17 cellular contexts compared by ENCODE assay signal in genomic region chr2:191195021-191195420, GRCh38. TPM values are rescaled to one million over a fixed set of nuclear protein-coding genes. Genes with fewer than 3 reads are reported as not detected.
DNase-seq lines count a peak whose midpoint lies in the region; ATAC-seq, FAIRE-seq and TF ChIP-seq lines count a peak whose summit lies in the region.
"Had no signal": no experiment of that assay in that cellular context is flagged by ENCODE, and none has a peak within 500 bp of the region (broad histone marks: within the 10 kb centered on the region; RNA-seq: fewer than 3 reads in every experiment).

No MANE protein-coding gene starts in this region.

- H3K27ac Mint-ChIP-seq in activated T-cell treated with anti-CD3 and anti-CD28 coated beads, Interleukin-2, amount 50 U/mL, for 24 hours: peak overlapping the region; percentile 99
- peak overlapping the region; percentile 98 for H3K27ac Mint-ChIP-seq in activated naive CD8-positive, alpha-beta T cell
- H3K27ac Mint-ChIP-seq: GM23338 had no signal

- peaks cover 19% of the 10 kb centered on the region for H3K4me1 ChIP-seq in keratinocyte (ENCODE audit: control insufficient read depth, extremely low read depth, insufficient read depth, low read length)
- H3K4me1 ChIP-seq: esophagus squamous epithelium had no signal

- H4K20me1 ChIP-seq in keratinocyte (ENCODE audit: control insufficient read depth, extremely low read depth, insufficient read depth, low read length): no peaks in the 10 kb centered on the region

- H3K9me3 Mint-ChIP-seq in activated T-cell treated with anti-CD3 and anti-CD28 coated beads, Interleukin-2, amount 50 U/mL, for 24 hours: peaks cover 25% of the 10 kb centered on the region
- H3K9me3 Mint-ChIP-seq in activated naive CD8-positive, alpha-beta T cell (ENCODE audit: low read depth): no peaks in the 10 kb centered on the region
- H3K9me3 Mint-ChIP-seq: GM23338 had no signal

- peaks cover 70% of the 10 kb centered on the region for H3K4me1 Mint-ChIP-seq in activated T-cell treated with anti-CD3 and anti-CD28 coated beads, Interleukin-2, amount 50 U/mL, for 24 hours (ENCODE audit: low read depth)
- peaks cover 67% of the 10 kb centered on the region for H3K4me1 Mint-ChIP-seq in activated naive CD8-positive, alpha-beta T cell (ENCODE audit: low read depth)
- H3K4me1 Mint-ChIP-seq: GM23338 had no signal

- dilution Hi-C loops in keratinocyte (cut with MboI; ENCODE audit: extremely low pct_ligation_motif_present, low sequenced_read_pairs): no loop called here

- no peak for DNase-seq in activated T-cell treated with anti-CD3 and anti-CD28 coated beads, Interleukin-2, amount 50 U/mL, for 24 hours
- no peak for DNase-seq in activated T-cell treated with anti-CD3 and anti-CD28 coated beads, Interleukin-2, amount 50 U/mL, for 1 hour
- DNase-seq in keratinocyte (ENCODE audit: low read depth, low spot score) (no peak), head of caudate nucleus (no peak)
- DNase-seq: DMS79 treated with DMSO at 0.1 percent for 48 hours, esophagus squamous epithelium, NCI-H1417 treated with DMSO at 0.1 percent for 48 hours, NCI-H82, SW 1271, WERI-Rb-1 had no signal

- ATAC-seq in GM21447 (IDR thresholded peaks at IDR 0.05; ENCODE audit: unreplicated experiment) (no peak), GM21619 (IDR thresholded peaks at IDR 0.05; ENCODE audit: unreplicated experiment) (no peak)
- ATAC-seq: GM23338, sciatic nerve had no signal

- H3K4me3 ChIP-seq in keratinocyte (ENCODE audit: control insufficient read depth in 2 of 3, extremely low read depth in 1 of 3, insufficient read depth in 2 of 3, low read depth in 1 of 3, low read length in 3 of 3): no peak overlapping the region
- H3K4me3 ChIP-seq: cardiac muscle cell, esophagus squamous epithelium, GM23338 had no signal

- peaks cover 14% of the 10 kb centered on the region for H3K36me3 Mint-ChIP-seq in activated T-cell treated with anti-CD3 and anti-CD28 coated beads, Interleukin-2, amount 50 U/mL, for 24 hours (ENCODE audit: low read depth)
- peaks cover 7% of the 10 kb centered on the region for H3K36me3 Mint-ChIP-seq in activated naive CD8-positive, alpha-beta T cell

- no peaks in the 10 kb centered on the region for H3K79me2 ChIP-seq in keratinocyte (ENCODE audit: control insufficient read depth, insufficient read depth, low read length)

- no peak overlapping the region for H3K4me2 ChIP-seq in keratinocyte (ENCODE audit: control insufficient read depth, extremely low read depth, insufficient read depth, low read depth, low read length)
- H3K4me2 ChIP-seq: GM23338 had no signal

- H3K9ac ChIP-seq in keratinocyte (ENCODE audit: control insufficient read depth, extremely low read depth, insufficient read depth, low read length): no peak overlapping the region

- H3K9me1 ChIP-seq in keratinocyte (ENCODE audit: control insufficient read depth, extremely low read depth, insufficient read depth, low read length): no peaks in the 10 kb centered on the region

- intact Hi-C loops in head of caudate nucleus (cut with DNase I): no loop called here

- no peaks in the 10 kb centered on the region for H3K27me3 Mint-ChIP-seq in activated T-cell treated with anti-CD3 and anti-CD28 coated beads, Interleukin-2, amount 50 U/mL, for 24 hours
- H3K27me3 Mint-ChIP-seq in activated naive CD8-positive, alpha-beta T cell: no peaks in the 10 kb centered on the region

- no peak for TF ChIP-seq CTCF in keratinocyte (optimal IDR thresholded peaks at IDR 0.05 in 1 of 3, IDR thresholded peaks at IDR 0.05 in 1 of 3, conservative IDR thresholded peaks at IDR 0.05 in 1 of 3; ENCODE audit: extremely low read depth in 1 of 3, insufficient read depth in 2 of 3, low read length in 3 of 3)

- H2AFZ ChIP-seq in keratinocyte (ENCODE audit: control insufficient read depth, low read length): peak overlapping the region; percentile 50
- H2AFZ ChIP-seq: GM23338 had no signal

- H3K27ac ChIP-seq in KOPT-K1 (ENCODE audit: low read depth, low read length, poor library complexity, severe bottlenecking): peak overlapping the region; percentile 58
- no peak overlapping the region for H3K27ac ChIP-seq in keratinocyte (ENCODE audit: control insufficient read depth, insufficient read depth, low read length)
- H3K27ac ChIP-seq: cardiac muscle cell, esophagus squamous epithelium, WERI-Rb-1 had no signal

- H3K4me3 Mint-ChIP-seq in activated T-cell treated with anti-CD3 and anti-CD28 coated beads, Interleukin-2, amount 50 U/mL, for 24 hours: peak overlapping the region; percentile 6
- H3K4me3 Mint-ChIP-seq in activated naive CD8-positive, alpha-beta T cell: peak overlapping the region; percentile 59
- H3K4me3 Mint-ChIP-seq: GM23338 had no signal

- no peaks in the 10 kb centered on the region for H3K27me3 ChIP-seq in keratinocyte (ENCODE audit: control insufficient read depth, extremely low read depth, insufficient read depth, low read length)
- H3K27me3 ChIP-seq: cardiac muscle cell, esophagus squamous epithelium had no signal

- H3K9me3 ChIP-seq in KOPT-K1 (ENCODE audit: insufficient read depth, low read length, poor library complexity, severe bottlenecking) (peaks cover 10% of the 10 kb centered on the region), keratinocyte (ENCODE audit: control insufficient read depth, low read depth, low read length) (no peaks in the 10 kb centered on the region)
- H3K9me3 ChIP-seq: esophagus squamous epithelium had no signal

- FAIRE-seq in keratinocyte (lab: Jason Lieb, UNC): peak; percentile 53

- H3K36me3 ChIP-seq in KOPT-K1 (ENCODE audit: insufficient read depth, low read length) (no peaks in the 10 kb centered on the region), keratinocyte (ENCODE audit: control insufficient read depth in 2 of 2, extremely low read depth in 1 of 2, insufficient read depth in 2 of 2, low read length in 2 of 2) (no peaks in the 10 kb centered on the region)
- H3K36me3 ChIP-seq: cardiac muscle cell, esophagus squamous epithelium, WERI-Rb-1 had no signal

RNA-seq across cellular contexts. Expression of gene STAT4, which starts 44.2 kb away (rescaled TPM):
- polyA plus RNA-seq in keratinocyte: 1.6 to 3.3 TPM (median 2.0 TPM) in 3 replicates
- polyA plus RNA-seq in keratinocyte (2011; ENCODE audit: low read depth): 0.40 TPM
- 1.8 and 3.0 TPM in 2 replicates for polyA plus RNA-seq in keratinocyte (2011; cell fraction: cytosol; rRNA removed)
- 3.0 and 3.1 TPM in 2 replicates for polyA plus RNA-seq in keratinocyte (2011; cell fraction: nucleus; rRNA removed)
- polyA plus RNA-seq in keratinocyte (2012; ENCODE audit: low replicate concordance): 0.80 and 0.92 TPM in 2 replicates
- 0.16 to 2.2 TPM (median 1.7 TPM) in 3 replicates for polyA minus RNA-seq in keratinocyte
- polyA minus RNA-seq in keratinocyte (2011; cell fraction: cytosol; rRNA and poly(A)+ RNA removed): not detected
- polyA minus RNA-seq in keratinocyte (2011; cell fraction: nucleus; rRNA and poly(A)+ RNA removed): 1.3 and 2.7 TPM in 2 replicates

RNA-seq across cellular contexts. Expression of gene MYO1B, which starts 50.2 kb away (rescaled TPM):
- 178 to 277 TPM (median 204 TPM) in 3 replicates for polyA plus RNA-seq in keratinocyte
- polyA plus RNA-seq in keratinocyte (2011; ENCODE audit: low read depth): 98.6 TPM
- 119 and 264 TPM in 2 replicates for polyA plus RNA-seq in keratinocyte (2011; cell fraction: cytosol; rRNA removed)
- 200 and 258 TPM in 2 replicates for polyA plus RNA-seq in keratinocyte (2011; cell fraction: nucleus; rRNA removed)
- 82.0 and 167 TPM in 2 replicates for polyA plus RNA-seq in keratinocyte (2012; ENCODE audit: low replicate concordance)
- polyA minus RNA-seq in keratinocyte: 89.3 to 345 TPM (median 245 TPM) in 3 replicates
- polyA minus RNA-seq in keratinocyte (2011; cell fraction: cytosol; rRNA and poly(A)+ RNA removed): 288 TPM
- 261 and 560 TPM in 2 replicates for polyA minus RNA-seq in keratinocyte (2011; cell fraction: nucleus; rRNA and poly(A)+ RNA removed)
